ENCODE assay signal across 1 cellular context in genomic region chr10:63738410-63738809, GRCh38.
TF ChIP-seq lines count a peak whose summit lies in the region.

No MANE protein-coding gene starts in this region.

TF ChIP-seq in HepG2, 621 proteins besides CTCF, POLR2A, EP300 and RAD21 (continued from another document and continues in another):
- TF ChIP-seq HOMEZ (CRISPR knock-in tag; IDR thresholded peaks at IDR 0.05; ENCODE audit: low read depth) (peak; percentile 100), GPBP1L1 (CRISPR knock-in tag; IDR thresholded peaks at IDR 0.05) (no peak), NFIC (IDR thresholded peaks at IDR 0.05; ENCODE audit: low read length) (peak; percentile 75), ZNF75D (CRISPR knock-in tag; IDR thresholded peaks at IDR 0.05; ENCODE audit: borderline replicate concordance) (no peak), ATF3 (CRISPR knock-in tag; IDR thresholded peaks at IDR 0.05) (peak; percentile 98), MTA1 (CRISPR knock-in tag; IDR thresholded peaks at IDR 0.05; ENCODE audit: borderline replicate concordance) (0 out of 2 replicates have a peak, but pooled peaks have one; percentile 38), KMT2A (CRISPR knock-in tag; IDR thresholded peaks at IDR 0.05) (no peak), ZMYM3 (CRISPR knock-in tag; IDR thresholded peaks at IDR 0.05) (peak; percentile 80; the same call in 1 of the 2 replicates), MAFG (CRISPR knock-in tag; IDR thresholded peaks at IDR 0.05) (no peak), ZFX (CRISPR knock-in tag; IDR thresholded peaks at IDR 0.05; ENCODE audit: low read depth) (peak; percentile 62), MBNL3 (CRISPR knock-in tag; conservative IDR thresholded peaks at IDR 0.05) (no peak), HMG20A (CRISPR knock-in tag; IDR thresholded peaks at IDR 0.05; ENCODE audit: borderline replicate concordance) (peak; percentile 99), RERE (CRISPR knock-in tag; IDR thresholded peaks at IDR 0.05; ENCODE audit: low read depth) (peak; percentile 72; the same call in 1 of the 2 replicates), ZNF280D (CRISPR knock-in tag; IDR thresholded peaks at IDR 0.05) (peak; percentile 98), HDAC1 (CRISPR knock-in tag; IDR thresholded peaks at IDR 0.05) (peak; percentile 82), NR0B2 (CRISPR knock-in tag; IDR thresholded peaks at IDR 0.05) (no peak), ZKSCAN5 (CRISPR knock-in tag; IDR thresholded peaks at IDR 0.05) (no peak), ZFP36 (IDR thresholded peaks at IDR 0.05; ENCODE audit: borderline replicate concordance, low read depth, low read length, partially characterized antibody) (no peak), TBX3 (IDR thresholded peaks at IDR 0.05; ENCODE audit: borderline replicate concordance) (peak; percentile 66; the same call in 1 of the 2 replicates), TBL1XR1 (IDR thresholded peaks at IDR 0.05; ENCODE audit: borderline replicate concordance, low read length, partially characterized antibody) (peak; percentile 34), MAZ (IDR thresholded peaks at IDR 0.05; ENCODE audit: borderline replicate concordance, low read depth, low read length) (0 out of 2 replicates have a peak, but pooled peaks have one; percentile 49), MAZ (CRISPR knock-in tag; IDR thresholded peaks at IDR 0.05; ENCODE audit: low read depth) (no peak), ZNF703 (CRISPR knock-in tag; IDR thresholded peaks at IDR 0.05; ENCODE audit: borderline replicate concordance) (0 out of 2 replicates have a peak, but pooled peaks have one; percentile 22), ZHX2 (IDR thresholded peaks at IDR 0.05; ENCODE audit: low read depth) (no peak), ZHX2 (CRISPR knock-in tag; IDR thresholded peaks at IDR 0.05; ENCODE audit: borderline replicate concordance) (no peak), HMGXB3 (CRISPR knock-in tag; IDR thresholded peaks at IDR 0.05; ENCODE audit: borderline replicate concordance) (peak; percentile 63; the same call in 1 of the 2 replicates), RBFOX2 (IDR thresholded peaks at IDR 0.05; ENCODE audit: low read depth, low read length) (no peak), ESRRA (CRISPR knock-in tag; IDR thresholded peaks at IDR 0.05; ENCODE audit: low read depth) (peak; percentile 68; the same call in 1 of the 2 replicates), ATM (IDR thresholded peaks at IDR 0.05; ENCODE audit: borderline replicate concordance) (no peak)
